Comparison of ENCODE assay signal across 8 cellular contexts in the genomic region with DNA sequence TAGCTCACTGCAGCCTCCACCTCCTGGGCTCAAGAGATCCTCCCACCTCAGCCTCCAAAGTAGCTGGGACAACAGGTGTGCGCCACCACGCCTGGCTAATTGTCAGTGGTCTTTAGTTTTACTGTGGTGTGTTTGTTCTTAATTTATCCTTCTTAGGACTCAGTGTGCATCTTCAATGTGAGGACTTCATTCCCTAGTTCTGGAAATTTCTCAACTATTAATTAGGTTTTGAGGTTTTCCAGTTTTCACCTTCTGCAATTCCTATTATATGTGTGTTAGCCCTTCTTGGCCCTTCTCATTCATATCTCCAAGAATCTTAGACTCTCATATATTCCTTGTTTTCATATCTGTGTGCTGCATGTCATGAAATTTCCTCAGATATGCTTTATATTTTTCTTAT. TPM values are rescaled to one million over a fixed set of nuclear protein-coding genes. Genes with fewer than 3 reads are reported as not detected.
"Had no signal": no experiment of that assay in that cellular context is flagged by ENCODE, and none has a peak within 500 bp of the region (broad histone marks: within the 10 kb centered on the region; RNA-seq: fewer than 3 reads in every experiment).

No MANE protein-coding gene starts in this region.

- ATAC-seq: GM12878 had no signal

- FAIRE-seq: G401.6, GM12878, GM12891, GM12892, GM18507, GM19239 had no signal

- H3K4me3 ChIP-seq: GM12878 had no signal

- DNase-seq: GF-D8 had no signal

RNA-seq across cellular contexts. Expression of a gene that starts 32.2 kb away (rescaled TPM):
- total RNA-seq: G401, GM12878 had no signal
- polyA plus RNA-seq: GM12878 had no signal
